ENCODE assay signal across 1 cellular context in genomic region chr12:121295746-121296617, GRCh38.
TF ChIP-seq lines count a peak whose summit lies in the region.

No MANE protein-coding gene starts in this region.

TF ChIP-seq in WTC11, 78 proteins besides CTCF, POLR2A, EP300 and RAD21 (continued from another document):
- no peak for TF ChIP-seq USF1 (CRISPR knock-in tag; IDR thresholded peaks at IDR 0.05)
- TF ChIP-seq, protein P1, sequence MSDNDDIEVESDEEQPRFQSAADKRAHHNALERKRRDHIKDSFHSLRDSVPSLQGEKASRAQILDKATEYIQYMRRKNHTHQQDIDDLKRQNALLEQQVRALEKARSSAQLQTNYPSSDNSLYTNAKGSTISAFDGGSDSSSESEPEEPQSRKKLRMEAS (CRISPR knock-in tag; IDR thresholded peaks at IDR 0.05) = peak; percentile 65; the same call in 1 of the 2 replicates
- TF ChIP-seq JUN (CRISPR knock-in tag; IDR thresholded peaks at IDR 0.05) = peak; percentile 53; the same call in 1 of the 2 replicates
- TF ChIP-seq ESRRA (CRISPR knock-in tag; IDR thresholded peaks at IDR 0.05; ENCODE audit: borderline replicate concordance) = no peak; the same call in 1 of the 2 replicates
- TF ChIP-seq ZNF416 (CRISPR knock-in tag; IDR thresholded peaks at IDR 0.05) = 0 out of 2 replicates have a peak, but pooled peaks have one; percentile 71
- TF ChIP-seq, protein P2, sequence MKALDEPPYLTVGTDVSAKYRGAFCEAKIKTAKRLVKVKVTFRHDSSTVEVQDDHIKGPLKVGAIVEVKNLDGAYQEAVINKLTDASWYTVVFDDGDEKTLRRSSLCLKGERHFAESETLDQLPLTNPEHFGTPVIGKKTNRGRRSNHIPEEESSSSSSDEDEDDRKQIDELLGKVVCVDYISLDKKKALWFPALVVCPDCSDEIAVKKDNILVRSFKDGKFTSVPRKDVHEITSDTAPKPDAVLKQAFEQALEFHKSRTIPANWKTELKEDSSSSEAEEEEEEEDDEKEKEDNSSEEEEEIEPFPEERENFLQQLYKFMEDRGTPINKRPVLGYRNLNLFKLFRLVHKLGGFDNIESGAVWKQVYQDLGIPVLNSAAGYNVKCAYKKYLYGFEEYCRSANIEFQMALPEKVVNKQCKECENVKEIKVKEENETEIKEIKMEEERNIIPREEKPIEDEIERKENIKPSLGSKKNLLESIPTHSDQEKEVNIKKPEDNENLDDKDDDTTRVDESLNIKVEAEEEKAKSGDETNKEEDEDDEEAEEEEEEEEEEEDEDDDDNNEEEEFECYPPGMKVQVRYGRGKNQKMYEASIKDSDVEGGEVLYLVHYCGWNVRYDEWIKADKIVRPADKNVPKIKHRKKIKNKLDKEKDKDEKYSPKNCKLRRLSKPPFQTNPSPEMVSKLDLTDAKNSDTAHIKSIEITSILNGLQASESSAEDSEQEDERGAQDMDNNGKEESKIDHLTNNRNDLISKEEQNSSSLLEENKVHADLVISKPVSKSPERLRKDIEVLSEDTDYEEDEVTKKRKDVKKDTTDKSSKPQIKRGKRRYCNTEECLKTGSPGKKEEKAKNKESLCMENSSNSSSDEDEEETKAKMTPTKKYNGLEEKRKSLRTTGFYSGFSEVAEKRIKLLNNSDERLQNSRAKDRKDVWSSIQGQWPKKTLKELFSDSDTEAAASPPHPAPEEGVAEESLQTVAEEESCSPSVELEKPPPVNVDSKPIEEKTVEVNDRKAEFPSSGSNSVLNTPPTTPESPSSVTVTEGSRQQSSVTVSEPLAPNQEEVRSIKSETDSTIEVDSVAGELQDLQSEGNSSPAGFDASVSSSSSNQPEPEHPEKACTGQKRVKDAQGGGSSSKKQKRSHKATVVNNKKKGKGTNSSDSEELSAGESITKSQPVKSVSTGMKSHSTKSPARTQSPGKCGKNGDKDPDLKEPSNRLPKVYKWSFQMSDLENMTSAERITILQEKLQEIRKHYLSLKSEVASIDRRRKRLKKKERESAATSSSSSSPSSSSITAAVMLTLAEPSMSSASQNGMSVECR (CRISPR knock-in tag; IDR thresholded peaks at IDR 0.05; ENCODE audit: borderline replicate concordance) = peak; percentile 36; the same call in 1 of the 2 replicates
- 0 out of 2 replicates have a peak, but pooled peaks have one; percentile 37 for TF ChIP-seq ZNF219 (CRISPR knock-in tag; IDR thresholded peaks at IDR 0.05; ENCODE audit: borderline replicate concordance)
- TF ChIP-seq FOXK1 (CRISPR knock-in tag; IDR thresholded peaks at IDR 0.05) = peak; percentile 27; the same call in 1 of the 2 replicates
